ENCODE assay signal across 19 cellular contexts in genomic region chr3:131036200-131036816, GRCh38. TPM values are rescaled to one million over a fixed set of nuclear protein-coding genes. Genes with fewer than 3 reads are reported as not detected.
DNase-seq lines count a peak whose midpoint lies in the region; ATAC-seq, FAIRE-seq and TF ChIP-seq lines count a peak whose summit lies in the region.
"Had no signal": no experiment of that assay in that cellular context is flagged by ENCODE, and none has a peak within 500 bp of the region (broad histone marks: within the 10 kb centered on the region; RNA-seq: fewer than 3 reads in every experiment).

No MANE protein-coding gene starts in this region.

- FAIRE-seq in RCC 7860 (lab: Jason Lieb, UNC) = no peak
- FAIRE-seq: GM18507 had no signal

- no peaks in the 10 kb centered on the region for H3K27me3 Mint-ChIP-seq in activated naive CD8-positive, alpha-beta T cell treated with anti-CD3 and anti-CD28 coated beads for 36 hours
- H3K27me3 Mint-ChIP-seq: naive thymus-derived CD8-positive, alpha-beta T cell had no signal

- H3K36me3 ChIP-seq in SJSA1 = no peaks in the 10 kb centered on the region
- H3K36me3 ChIP-seq: upper lobe of right lung had no signal

- H3K9me3 Mint-ChIP-seq in activated naive CD8-positive, alpha-beta T cell treated with anti-CD3 and anti-CD28 coated beads for 36 hours = no peaks in the 10 kb centered on the region
- H3K9me3 Mint-ChIP-seq: CD14-positive monocyte, H9 had no signal

- no peak overlapping the region for H3K4me3 Mint-ChIP-seq in activated naive CD8-positive, alpha-beta T cell treated with anti-CD3 and anti-CD28 coated beads for 36 hours
- H3K4me3 Mint-ChIP-seq: CD14-positive monocyte; H9; naive thymus-derived CD8-positive, alpha-beta T cell had no signal

- no peak for TF ChIP-seq CTCF in omental fat pad (IDR thresholded peaks at IDR 0.05)

- peaks cover 21% of the 10 kb centered on the region for H3K4me1 ChIP-seq in SJSA1 (replicated peaks)
- H3K4me1 ChIP-seq: body of pancreas, upper lobe of right lung had no signal

- no peaks in the 10 kb centered on the region for H3K9me3 ChIP-seq in SJSA1 (replicated peaks)
- H3K9me3 ChIP-seq: body of pancreas, upper lobe of right lung had no signal

- peak; percentile 69 for DNase-seq in EH (ENCODE audit: low read depth)
- DNase-seq in SJSA1 (ENCODE audit: low read depth in 1 of 2, low spot score in 2 of 2) = peak in 1 of 2 experiments; percentile 40
- DNase-seq in fibroblast of gingiva (ENCODE audit: low read depth) = peak; percentile 9
- DNase-seq in omental fat pad (ENCODE audit: low spot score) = no peak
- DNase-seq in RCC 7860 (ENCODE audit: low spot score) = no peak
- DNase-seq in activated naive CD8-positive, alpha-beta T cell treated with anti-CD3 and anti-CD28 coated beads for 36 hours = no peak
- DNase-seq in GM19240 (ENCODE audit: insufficient read length, low spot score) = no peak
- no peak for DNase-seq in DMS79 treated with DMSO at 0.1 percent for 48 hours (lab: John Stamatoyannopoulos, UW)
- DNase-seq: activated CD4-positive, alpha-beta T cell treated with anti-CD3 and anti-CD28 coated beads, Interleukin-2, amount 50 U/mL, for 48 hours; body of pancreas; effector CD4-positive, alpha-beta T cell; GDM1; H9; naive thymus-derived CD8-positive, alpha-beta T cell; NCI-H187 treated with DMSO at 0.1 percent for 48 hours; upper lobe of right lung had no signal

- no peaks in the 10 kb centered on the region for H3K27me3 ChIP-seq in SJSA1 (replicated peaks)
- H3K27me3 ChIP-seq: body of pancreas, upper lobe of right lung had no signal

- no peak overlapping the region for H3K4me3 ChIP-seq in SJSA1
- H3K4me3 ChIP-seq: body of pancreas, upper lobe of right lung had no signal

- peaks cover 3% of the 10 kb centered on the region for H3K36me3 Mint-ChIP-seq in activated naive CD8-positive, alpha-beta T cell treated with anti-CD3 and anti-CD28 coated beads for 36 hours
- H3K36me3 Mint-ChIP-seq: CD14-positive monocyte had no signal

- ATAC-seq in omental fat pad (ENCODE audit: low FRiP score) = peak; percentile 97
- ATAC-seq: body of pancreas; naive thymus-derived CD8-positive, alpha-beta T cell; upper lobe of right lung had no signal

- H3K27ac Mint-ChIP-seq in activated naive CD8-positive, alpha-beta T cell treated with anti-CD3 and anti-CD28 coated beads for 36 hours = no peak overlapping the region
- H3K27ac Mint-ChIP-seq: CD14-positive monocyte, H9 had no signal

- peaks cover 6% of the 10 kb centered on the region for H3K4me1 Mint-ChIP-seq in activated naive CD8-positive, alpha-beta T cell treated with anti-CD3 and anti-CD28 coated beads for 36 hours
- H3K4me1 Mint-ChIP-seq: H9 had no signal

- H3K27ac ChIP-seq in SJSA1 = peak overlapping the region; percentile 48
- H3K27ac ChIP-seq: body of pancreas, HL-60, upper lobe of right lung had no signal

RNA-seq across cellular contexts. Expression of gene NEK11, which starts 9.6 kb away (rescaled TPM):
- 6.3 and 18.0 TPM in 2 replicates for total RNA-seq in SJSA1 (2014; rRNA removed; shearing (Covaris generic))
- total RNA-seq in omental fat pad = 1 to 10 TPM; 4.1 to 8.2 (median 5.2) TPM
- 1 to 10 TPM in 1 of 2 experiments, under 1 TPM in 1; 0.85 to 2.1 TPM for total RNA-seq in activated naive CD8-positive, alpha-beta T cell treated with anti-CD3 and anti-CD28 coated beads for 36 hours

RNA-seq across cellular contexts. Expression of gene ASTE1, which starts 9.7 kb away (rescaled TPM):
- 4.9 TPM in 2 replicates for total RNA-seq in SJSA1 (2014; rRNA removed; shearing (Covaris generic))
- 1 to 10 TPM; 3.7 to 7.6 (median 5.7) TPM for total RNA-seq in omental fat pad
- total RNA-seq in activated naive CD8-positive, alpha-beta T cell treated with anti-CD3 and anti-CD28 coated beads for 36 hours = 1 to 10 TPM; 8.0 to 9.6 TPM

Comparison
In these comparisons a context has a peak if more than half of its experiments do, and no peak if none do; other contexts are left out.
1. DNase-seq: peak in EH (single experiment) and fibroblast of gingiva (single experiment); none in omental fat pad (single experiment), RCC 7860 (single experiment), activated naive CD8-positive, alpha-beta T cell treated with anti-CD3 and anti-CD28 coated beads for 36 hours (single experiment), GM19240 (single experiment) and DMS79 treated with DMSO at 0.1 percent for 48 hours (single experiment).